In genomic region chr4:10115271-10115656, GRCh38 we compare ENCODE assay signal across 8 cellular contexts. TPM values are rescaled to one million over a fixed set of nuclear protein-coding genes. Genes with fewer than 3 reads are reported as not detected.
DNase-seq lines count a peak whose midpoint lies in the region; ATAC-seq, FAIRE-seq and TF ChIP-seq lines count a peak whose summit lies in the region.

No MANE protein-coding gene starts in this region.

- WGBS in A549 (ENCODE audit: missing lambda C conversion rate): 46% methylated on average over 8 of the region's 8 CpGs
- 77% methylated on average over 8 of the region's 8 CpGs for WGBS in HUES64

- H3K4me1 ChIP-seq in A549: peaks cover 20% of the 10 kb centered on the region
- H3K4me1 ChIP-seq in HUES64 (ENCODE audit: insufficient read depth, low read length): peaks cover 49% of the 10 kb centered on the region
- peaks cover 0 to 70% (median 63%) of the 10 kb centered on the region in 4 donors for H3K4me1 ChIP-seq in tibial artery

- H3K27me3 ChIP-seq in HUES64 (ENCODE audit: insufficient read depth, low read length) (no peaks in the 10 kb centered on the region), tibial artery (no peaks in the 10 kb centered on the region)

- TF ChIP-seq CTCF in A549 (IDR thresholded peaks at IDR 0.05) (no peak), tibial artery (IDR thresholded peaks at IDR 0.05) (no peak)

- H3K4me3 ChIP-seq in A549: peak overlapping the region; percentile 60
- H3K4me3 ChIP-seq in HUES64 (ENCODE audit: low read length): peak overlapping the region; percentile 89
- H3K4me3 ChIP-seq in tibial artery: peak overlapping the region; percentile 86 to 93

- DNase-seq in A549 (ENCODE audit: low read depth in 1 of 2, low spot score in 1 of 2) (no peak), amniotic stem cell (lab: John Stamatoyannopoulos, UW) (peak; percentile 9), left colon (no peak), tibial artery (no peak), NCI-H510A treated with DMSO at 0.1 percent for 48 hours (lab: John Stamatoyannopoulos, UW) (no peak)

- TF ChIP-seq POLR2A in A549 (IDR thresholded peaks at IDR 0.05; ENCODE audit: low read length): no peak

- ATAC-seq in A549 (no peak), left colon (peak; percentile 6), GM18907 (IDR thresholded peaks at IDR 0.05; ENCODE audit: unreplicated experiment) (no peak), GM21529 (IDR thresholded peaks at IDR 0.05; ENCODE audit: unreplicated experiment) (no peak)

- no peak for TF ChIP-seq RAD21 in A549 (conservative IDR thresholded peaks at IDR 0.05 in 1 of 2, IDR thresholded peaks at IDR 0.05 in 1 of 2)

- H3K9me3 ChIP-seq in A549: no peaks in the 10 kb centered on the region
- H3K9me3 ChIP-seq in HUES64 (ENCODE audit: insufficient read depth, low read depth, low read length): no peaks in the 10 kb centered on the region
- no peaks in the 10 kb centered on the region for H3K9me3 ChIP-seq in tibial artery

- intact Hi-C loops in left colon (cut with DNase I, micrococcal nuclease): no loop called here
- intact Hi-C loops in tibial artery (cut with DNase I; ENCODE audit: low total_unique reads): no loop called here

- POLR2A ChIA-PET in A549 (lab: Yijun Ruan, JAX): interaction anchor here (1.2 kb wide), 1 partner anchor 8 kb away, joined by 4 read pairs; no protein-coding TSS in a partner anchor

- H3K36me3 ChIP-seq in HUES64 (ENCODE audit: insufficient read depth, low read length): peaks cover 55% of the 10 kb centered on the region
- peaks cover 43 to 51% (median 49%) of the 10 kb centered on the region in 3 donors for H3K36me3 ChIP-seq in tibial artery

- H3K27ac ChIP-seq in A549 (peak overlapping the region; percentile 92 to 100), HUES64 (ENCODE audit: low read depth, low read length) (peak overlapping the region; percentile 98), tibial artery (peak overlapping the region; percentile 95 to 96)

- peak overlapping the region; percentile 98 for H3K4me2 ChIP-seq in A549

- no peak for TF ChIP-seq EP300 in A549 (IDR thresholded peaks at IDR 0.05)

- peak overlapping the region; percentile 98 for H3K9ac ChIP-seq in HUES64 (ENCODE audit: low read depth, low read length)

- CTCF ChIA-PET in A549 (lab: Yijun Ruan, JAX): no interaction called here

- FAIRE-seq in A549 (lab: Jason Lieb, UNC): no peak

TF ChIP-seq in A549, 52 proteins besides CTCF, POLR2A, EP300 and RAD21:
- TF ChIP-seq MAX (IDR thresholded peaks at IDR 0.05) (no peak), HOXB13 (CRISPR knock-in tag; IDR thresholded peaks at IDR 0.05; ENCODE audit: low read depth) (no peak), MYC (IDR thresholded peaks at IDR 0.05; ENCODE audit: borderline replicate concordance, low read length) (no peak), JUNB (IDR thresholded peaks at IDR 0.05) (no peak), NR3C1 (IDR thresholded peaks at IDR 0.05) (no peak), GATA3 (IDR thresholded peaks at IDR 0.05; ENCODE audit: borderline replicate concordance) (no peak), CHD2 (IDR thresholded peaks at IDR 0.05; ENCODE audit: low read length, partially characterized antibody) (no peak), NPAS2 (CRISPR knock-in tag; IDR thresholded peaks at IDR 0.05; ENCODE audit: borderline replicate concordance) (no peak), BCL3 (IDR thresholded peaks at IDR 0.05) (no peak), SREBF2 (IDR thresholded peaks at IDR 0.05) (no peak), KDM5A (IDR thresholded peaks at IDR 0.05) (no peak), RNF2 (IDR thresholded peaks at IDR 0.05; ENCODE audit: borderline replicate concordance, low read depth) (no peak), TFCP2L1 (CRISPR knock-in tag; IDR thresholded peaks at IDR 0.05) (no peak), E2F6 (IDR thresholded peaks at IDR 0.05; ENCODE audit: borderline replicate concordance, low read depth) (no peak), HEYL (CRISPR knock-in tag; IDR thresholded peaks at IDR 0.05) (no peak)

RNA-seq across cellular contexts. Expression of gene WDR1, which starts 1.3 kb away (rescaled TPM):
- polyA plus RNA-seq in A549 (2011; rRNA removed) (207 and 326 TPM in 2 replicates), A549 (2017; fragmentation: RNase III; extraction: RNeasy Plus Mini Kit Qiagen cat#74134 plus additional on column Dnase treatment) (251 to 278 TPM (median 266 TPM) in 3 replicates)
- polyA plus RNA-seq in A549 (2012; cell fraction: cytosol; rRNA removed): 347 and 391 TPM in 2 replicates
- 453 and 488 TPM in 2 replicates for polyA plus RNA-seq in A549 (2012; cell fraction: nucleus; rRNA removed)
- 249 and 252 TPM in 2 replicates for polyA minus RNA-seq in A549 (2011; rRNA and poly(A)+ RNA removed)
- 211 TPM for polyA plus RNA-seq in HUES64 (2013, experiment 1 of 2)
- polyA plus RNA-seq in HUES64 (2013, experiment 2 of 2): 179 TPM
- 100 to 1,000 TPM; 448 to 457 TPM for total RNA-seq in left colon
